In the genomic region with DNA sequence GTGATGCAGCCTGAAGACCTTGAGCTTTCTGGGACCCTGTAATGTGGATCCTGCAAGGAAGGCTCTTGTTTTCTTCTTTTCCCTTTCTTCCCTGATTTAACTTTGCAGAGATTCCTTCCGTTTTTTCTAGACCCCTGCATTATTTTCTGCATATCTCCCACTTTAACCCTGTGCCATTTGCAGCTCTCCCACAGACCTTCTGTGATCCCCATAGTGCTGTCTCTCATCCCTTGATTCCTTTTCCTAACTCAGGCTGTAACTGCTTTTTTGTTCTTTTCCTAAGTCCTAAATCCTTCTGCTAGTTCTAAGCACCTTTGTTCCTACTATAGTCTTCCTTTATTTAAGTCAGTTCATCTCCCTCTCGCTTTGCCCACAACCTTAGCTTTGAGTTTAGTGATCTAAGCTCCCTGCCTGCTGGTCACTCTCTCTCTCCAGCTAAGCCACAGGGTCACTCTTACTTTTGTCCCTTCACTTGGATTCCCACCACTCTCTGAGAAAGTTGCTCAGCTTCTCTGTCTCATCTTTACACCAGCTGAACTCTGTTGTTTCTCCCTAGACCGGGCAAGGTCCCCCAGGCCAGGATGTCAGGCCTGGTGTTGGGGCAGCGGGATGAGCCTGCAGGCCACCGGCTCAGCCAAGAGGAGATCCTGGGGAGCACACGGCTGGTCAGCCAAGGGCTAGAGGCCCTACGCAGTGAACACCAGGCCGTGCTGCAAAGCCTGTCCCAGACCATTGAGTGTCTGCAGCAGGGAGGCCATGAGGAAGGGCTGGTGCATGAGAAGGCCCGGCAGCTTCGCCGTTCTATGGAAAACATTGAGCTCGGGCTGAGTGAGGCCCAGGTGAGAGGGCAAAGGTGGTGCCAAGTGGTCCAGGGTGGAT, we compare ENCODE assay signal across 9 cellular contexts. TPM values are rescaled to one million over a fixed set of nuclear protein-coding genes. Genes with fewer than 3 reads are reported as not detected.
A peak's percentile ranks its signal among the peaks of the same experiment; 100 is the strongest.
DNase-seq lines count a peak whose midpoint lies in the region; ATAC-seq, FAIRE-seq and TF ChIP-seq lines count a peak whose summit lies in the region.
"Had no signal": no experiment of that assay in that cellular context is flagged by ENCODE, and none has a peak within 500 bp of the region (broad histone marks: within the 10 kb centered on the region; RNA-seq: fewer than 3 reads in every experiment).

No MANE protein-coding gene starts in this region.

- peak overlapping the region; percentile 95 to 99 (median 98) for H3K4me3 Mint-ChIP-seq in CD8-positive, alpha-beta memory T cell

- H2AK5ac ChIP-seq in trophoblast cell (ENCODE audit: low read length): peak overlapping the region; percentile 49

- H2AFZ ChIP-seq in PC-3 (ENCODE audit: low read length) (no peak overlapping the region), trophoblast cell (ENCODE audit: insufficient read depth, low read length, poor library complexity) (peak overlapping the region; percentile 31)

- peaks cover 32 to 47% (median 45%) of the 10 kb centered on the region in 3 donors for H3K4me1 Mint-ChIP-seq in CD8-positive, alpha-beta memory T cell

- DNase-seq in CD8-positive, alpha-beta memory T cell: no peak
- DNase-seq in PC-3: no peak
- no peak for DNase-seq in esophagus muscularis mucosa (ENCODE audit: extremely low spot score)
- DNase-seq in trophoblast cell: no peak
- no peak for DNase-seq in SHP77 treated with DMSO at 0.1 percent for 48 hours (lab: John Stamatoyannopoulos, UW)
- DNase-seq in GM19239 (ENCODE audit: insufficient read length, low spot score): no peak
- DNase-seq in effector CD8-positive, alpha-beta T cell (lab: John Stamatoyannopoulos, UW): no peak
- DNase-seq: stimulated activated CD4-positive, alpha-beta T cell treated with anti-CD3 and anti-CD28 coated beads, Interleukin-4, amount 100 ng/mL, for 4 hours had no signal

- TF ChIP-seq EP300 in esophagus muscularis mucosa (IDR thresholded peaks at IDR 0.05): no peak

- H2BK5ac ChIP-seq in trophoblast cell (ENCODE audit: low read depth, low read length, poor library complexity): no peak overlapping the region

- no peaks in the 10 kb centered on the region for H3K27me3 Mint-ChIP-seq in CD8-positive, alpha-beta memory T cell

- H3K9me3 ChIP-seq in CD8-positive, alpha-beta memory T cell (ENCODE audit: low read length): no peaks in the 10 kb centered on the region
- H3K9me3 ChIP-seq in PC-3 (ENCODE audit: low read length) (no peaks in the 10 kb centered on the region), esophagus muscularis mucosa (no peaks in the 10 kb centered on the region), trophoblast cell (ENCODE audit: insufficient read depth, low read depth, low read length) (no peaks in the 10 kb centered on the region)

- no peak overlapping the region for H4K12ac ChIP-seq in trophoblast cell (ENCODE audit: low read depth, low read length)

- H3K4me1 ChIP-seq in CD8-positive, alpha-beta memory T cell (ENCODE audit: insufficient read depth, low read length): peaks cover 22% of the 10 kb centered on the region
- H3K4me1 ChIP-seq in PC-3 (ENCODE audit: insufficient read depth, low read length) (peaks cover 23% of the 10 kb centered on the region), esophagus muscularis mucosa (peaks cover 20 to 40% (median 31%) of the 10 kb centered on the region in 4 donors), trophoblast cell (ENCODE audit: control insufficient read depth in 1 of 2, insufficient read depth in 2 of 2, low read length in 2 of 2) (peaks cover 10 to 11% of the 10 kb centered on the region in 2 experiments)

- no peak overlapping the region for H3K23ac ChIP-seq in trophoblast cell (ENCODE audit: low read length)

- peak overlapping the region; percentile 83 for H4K91ac ChIP-seq in trophoblast cell (ENCODE audit: low read depth, low read length)

- peak overlapping the region; percentile 16 for H2BK12ac ChIP-seq in trophoblast cell (ENCODE audit: low read length)

- CTCF ChIA-PET in CD8-positive, alpha-beta memory T cell (lab: Charles Lee): interaction anchor here (1.2 to 2.1 kb wide), 2 partner anchors 9 to 82 kb away, joined by 3 to 6 read pairs; no protein-coding TSS in a partner anchor
- CTCF ChIA-PET in PC-3 (lab: Charles Lee): interaction anchor here (0.5 kb wide), 1 partner anchor 65 kb away, joined by 4 read pairs; no protein-coding TSS in a partner anchor

- TSS peak; percentile 53 for BruUV-seq in PC-3 (replicated peaks; lab: Mats Ljungman, UMichigan)

- H3K36me3 ChIP-seq in CD8-positive, alpha-beta memory T cell (ENCODE audit: insufficient read depth, low read length): peaks cover 9% of the 10 kb centered on the region
- H3K36me3 ChIP-seq in PC-3 (ENCODE audit: low read depth, low read length) (peaks cover 9% of the 10 kb centered on the region; the same call in 1 of the 2 replicates), esophagus muscularis mucosa (peaks cover 0 to 62% (median 50%) of the 10 kb centered on the region in 4 donors), trophoblast cell (ENCODE audit: control insufficient read depth in 1 of 2, insufficient read depth in 2 of 2, low read length in 2 of 2) (peaks cover 10 to 23% of the 10 kb centered on the region in 2 experiments)

- H3K36me3 Mint-ChIP-seq in CD8-positive, alpha-beta memory T cell: peaks cover 5 to 67% (median 16%) of the 10 kb centered on the region in 3 donors

- no peak overlapping the region for H3K27ac ChIP-seq in CD8-positive, alpha-beta memory T cell (ENCODE audit: low read depth, low read length)
- H3K27ac ChIP-seq in PC-3 (ENCODE audit: low read length) (peak overlapping the region; percentile 46; the same call in 1 of the 2 replicates), esophagus muscularis mucosa (replicated peaks in 1 of 4) (no peak overlapping the region), trophoblast cell (ENCODE audit: low read depth, low read length) (no peak overlapping the region)

- FAIRE-seq in GM19239 (lab: Jason Lieb, UNC): no peak

- H2BK120ac ChIP-seq in trophoblast cell (ENCODE audit: insufficient read depth, low read length, poor library complexity): peak overlapping the region; percentile 65

- H3K4me2 ChIP-seq in PC-3 (ENCODE audit: low read length): peak overlapping the region; percentile 99
- peak overlapping the region; percentile 85 for H3K4me2 ChIP-seq in trophoblast cell (ENCODE audit: low read length)

- H3K18ac ChIP-seq in trophoblast cell (ENCODE audit: low read length): peak overlapping the region; percentile 70

- H3K4ac ChIP-seq in trophoblast cell (ENCODE audit: low read depth, low read length): peak overlapping the region; percentile 29

- H3K79me2 ChIP-seq in PC-3 (ENCODE audit: low read length): peaks cover 29% of the 10 kb centered on the region
- H3K79me2 ChIP-seq in trophoblast cell (ENCODE audit: control insufficient read depth, insufficient read depth, low read length, poor library complexity): peaks cover 4% of the 10 kb centered on the region

- H3K4me3 ChIP-seq in CD8-positive, alpha-beta memory T cell (ENCODE audit: low read length): peak overlapping the region; percentile 93
- H3K4me3 ChIP-seq in PC-3 (ENCODE audit: low read length): peak overlapping the region; percentile 91
- peak overlapping the region in 3 of 4 donors; percentile 65 to 76 (median 69) for H3K4me3 ChIP-seq in esophagus muscularis mucosa
- no peak overlapping the region for H3K4me3 ChIP-seq in trophoblast cell (ENCODE audit: low read depth, low read length)

- WGBS in esophagus muscularis mucosa: 83% methylated on average over 12 of the region's 12 CpGs
- no CpG with 5 or more reads among the region's 12 CpGs for WGBS in trophoblast cell (ENCODE audit: extremely low coverage, insufficient coverage, insufficient read length)

- TF ChIP-seq POLR2A in esophagus muscularis mucosa (IDR thresholded peaks at IDR 0.05; ENCODE audit: low read depth): no peak

- H3K9ac ChIP-seq in PC-3 (ENCODE audit: low read length) (peak overlapping the region; percentile 93; the same call in 1 of the 2 replicates), trophoblast cell (ENCODE audit: low read length) (peak overlapping the region; percentile 8)

- peak overlapping the region; percentile 8 for H3K14ac ChIP-seq in trophoblast cell (ENCODE audit: low read length)

- H3K27ac Mint-ChIP-seq in CD8-positive, alpha-beta memory T cell: peak overlapping the region; percentile 61 to 100 (median 99)

- H3K27me3 ChIP-seq in CD8-positive, alpha-beta memory T cell (ENCODE audit: insufficient read depth, low read length, poor library complexity, severe bottlenecking): no peaks in the 10 kb centered on the region
- H3K27me3 ChIP-seq in PC-3 (ENCODE audit: low read length): no peaks in the 10 kb centered on the region
- no peaks in the 10 kb centered on the region for H3K27me3 ChIP-seq in esophagus muscularis mucosa
- H3K27me3 ChIP-seq in trophoblast cell (ENCODE audit: insufficient read depth, low read length): no peaks in the 10 kb centered on the region

- no peak for ATAC-seq in PC-3
- no peak for ATAC-seq in HG03521 (IDR thresholded peaks at IDR 0.05; ENCODE audit: unreplicated experiment)

- H4K8ac ChIP-seq in trophoblast cell (ENCODE audit: low read depth, low read length): no peak overlapping the region

- H3K9me2 ChIP-seq in PC-3 (replicated peaks; ENCODE audit: low read length): no peaks in the 10 kb centered on the region

- H4K20me1 ChIP-seq in PC-3 (ENCODE audit: low read length): peaks cover 6% of the 10 kb centered on the region; the same call in 1 of the 2 replicates

- POLR2A ChIA-PET in CD8-positive, alpha-beta memory T cell (lab: Charles Lee): interaction anchor here (0.5 to 2.6 kb wide), 3 partner anchors 47 to 109 kb away, joined by 4 to 24 read pairs (median 7); a partner anchor contains a TSS
- POLR2A ChIA-PET in PC-3 (lab: Charles Lee; ENCODE audit: unreplicated experiment): no interaction called here

- intact Hi-C loops in PC-3 (cut with micrococcal nuclease): no loop called here
- intact Hi-C loops in esophagus muscularis mucosa (cut with DNase I): no loop called here

- H3K79me1 ChIP-seq in trophoblast cell (ENCODE audit: low read length): peaks cover 14% of the 10 kb centered on the region

- no peaks in the 10 kb centered on the region for H3K9me3 Mint-ChIP-seq in CD8-positive, alpha-beta memory T cell

- TF ChIP-seq CTCF in PC-3 (conservative IDR thresholded peaks at IDR 0.05; ENCODE audit: low read depth, low read length) (no peak), esophagus muscularis mucosa (IDR thresholded peaks at IDR 0.05) (no peak)

- H3F3A ChIP-seq in PC-3 (ENCODE audit: low read length, unreplicated experiment): no peaks in the 10 kb centered on the region

RNA-seq across cellular contexts. Expression of a gene that starts 1.6 kb away (rescaled TPM):
- 10 to 100 TPM; 11.1 to 12.3 TPM for total RNA-seq in CD8-positive, alpha-beta memory T cell
- polyA plus RNA-seq in CD8-positive, alpha-beta memory T cell: 11.6 TPM
- total RNA-seq in PC-3 (2014; rRNA removed): 17.5 and 18.5 TPM in 2 replicates
- 10 to 100 TPM; 22.9 to 37.4 (median 27.4) TPM for total RNA-seq in esophagus muscularis mucosa
- polyA plus RNA-seq in trophoblast cell (2013): 22.8 and 23.4 TPM in 2 replicates

RNA-seq across cellular contexts. Expression of a gene that starts 1.8 kb away (rescaled TPM):
- 10 to 100 TPM; 89.6 to 91.6 TPM for total RNA-seq in CD8-positive, alpha-beta memory T cell
- 47.5 TPM for polyA plus RNA-seq in CD8-positive, alpha-beta memory T cell
- 59.8 and 63.9 TPM in 2 replicates for total RNA-seq in PC-3 (2014; rRNA removed)
- total RNA-seq in esophagus muscularis mucosa: 10 to 100 TPM; 25.2 to 43.6 (median 28.1) TPM
- polyA plus RNA-seq in trophoblast cell (2013): 47.4 and 49.7 TPM in 2 replicates

RNA-seq across cellular contexts. Expression of a gene that starts 7.3 kb away (rescaled TPM):
- 10 to 100 TPM; 11.7 to 12.1 TPM for total RNA-seq in CD8-positive, alpha-beta memory T cell
- polyA plus RNA-seq in CD8-positive, alpha-beta memory T cell: 2.1 TPM
- total RNA-seq in PC-3 (2014; rRNA removed) (17.5 and 18.6 TPM in 2 replicates), esophagus muscularis mucosa (10 to 100 TPM in 3 of 4 donors, 1 to 10 TPM in 1; 8.4 to 19.6 (median 14.4) TPM)
- polyA plus RNA-seq in trophoblast cell (2013): 22.6 and 22.9 TPM in 2 replicates

RNA-seq across cellular contexts. Expression of a gene that starts 15.1 kb away (rescaled TPM):
- total RNA-seq in CD8-positive, alpha-beta memory T cell: 1 to 10 TPM; 1.6 TPM
- 1.9 TPM for polyA plus RNA-seq in CD8-positive, alpha-beta memory T cell
- total RNA-seq in PC-3 (2014; rRNA removed) (48.1 and 69.1 TPM in 2 replicates), esophagus muscularis mucosa (10 to 100 TPM in 1 of 4 donors, 1 to 10 TPM in 3; 6.8 to 10.8 (median 8.0) TPM)
- 188 and 193 TPM in 2 replicates for polyA plus RNA-seq in trophoblast cell (2013)

RNA-seq across cellular contexts. Expression of a gene that starts 39.6 kb away (rescaled TPM):
- 100 to 1,000 TPM; 114 to 120 TPM for total RNA-seq in CD8-positive, alpha-beta memory T cell
- 86.2 TPM for polyA plus RNA-seq in CD8-positive, alpha-beta memory T cell
- total RNA-seq in PC-3 (2014; rRNA removed): 120 and 133 TPM in 2 replicates
- 10 to 100 TPM; 43.2 to 65.2 (median 51.4) TPM for total RNA-seq in esophagus muscularis mucosa
- 81.7 and 88.1 TPM in 2 replicates for polyA plus RNA-seq in trophoblast cell (2013)
